Comparison of ENCODE assay signal across 10 cellular contexts in genomic region chr20:48831702-48832422, GRCh38. TPM values are rescaled to one million over a fixed set of nuclear protein-coding genes. Genes with fewer than 3 reads are reported as not detected.
DNase-seq lines count a peak whose midpoint lies in the region; ATAC-seq and TF ChIP-seq lines count a peak whose summit lies in the region.
"Had no signal": no experiment of that assay in that cellular context is flagged by ENCODE, and none has a peak within 500 bp of the region (broad histone marks: within the 10 kb centered on the region; RNA-seq: fewer than 3 reads in every experiment).

No MANE protein-coding gene starts in this region.

- WGBS in prostate gland: 48% methylated on average over 7 of the region's 7 CpGs

- in situ Hi-C loops in gastrocnemius medialis (cut with MboI; ENCODE audit: low sequenced_read_pairs in 4 of 4): no loop called here

- POLR2A ChIA-PET in RWPE1 (lab: Yijun Ruan, JAX; ENCODE audit: low non-redundant PET): no interaction called here

- H3K4me3 ChIP-seq in gastrocnemius medialis (no peak overlapping the region), prostate gland (no peak overlapping the region)

- H3K27ac ChIP-seq in RWPE1 (no peak overlapping the region), gastrocnemius medialis (peak overlapping the region; percentile 13 to 58 (median 53)), prostate gland (no peak overlapping the region)

- no peak for TF ChIP-seq POLR2A in gastrocnemius medialis (IDR thresholded peaks at IDR 0.05)
- no peak for TF ChIP-seq POLR2A in prostate gland (IDR thresholded peaks at IDR 0.05)

- H3K36me3 ChIP-seq in gastrocnemius medialis (no peaks in the 10 kb centered on the region), prostate gland (no peaks in the 10 kb centered on the region)

- H3K4me1 ChIP-seq in gastrocnemius medialis (peaks cover 0 to 17% of the 10 kb centered on the region in 2 donors), prostate gland (replicated peaks) (no peaks in the 10 kb centered on the region)

- no peak for TF ChIP-seq CTCF in RWPE1 (conservative IDR thresholded peaks at IDR 0.05; ENCODE audit: low read depth)
- no peak for TF ChIP-seq CTCF in gastrocnemius medialis (IDR thresholded peaks at IDR 0.05 in 4 of 5, conservative IDR thresholded peaks at IDR 0.05 in 1 of 5)
- TF ChIP-seq CTCF in prostate gland (IDR thresholded peaks at IDR 0.05): no peak

- DNase-seq in GM03348 (ENCODE audit: low spot score) (peak; percentile 67), RWPE1 (ENCODE audit: low spot score) (peak; percentile 73), fibroblast of the conjunctiva (ENCODE audit: low read depth) (peak; percentile 62), gastrocnemius medialis (peak in 1 of 2 donors; percentile 32), prostate gland (ENCODE audit: low spot score) (no peak)
- no peak for DNase-seq in stimulated activated naive CD4-positive, alpha-beta T cell (lab: John Stamatoyannopoulos, UW)
- DNase-seq: NCI-H1048; stimulated activated CD8-positive, alpha-beta memory T cell treated with anti-CD3 and anti-CD28 coated beads, Interleukin-4, amount 100 ng/mL, for 48 hours had no signal

- CTCF ChIA-PET in RWPE1 (lab: Yijun Ruan, JAX): interaction anchor here (0.5 to 1.4 kb wide), 4 partner anchors 62 to 387 kb away, joined by 3 to 8 read pairs (median 4); partner anchors contain the start of gene DDX27

- no peak for ATAC-seq in gastrocnemius medialis
- ATAC-seq in GM19397 (IDR thresholded peaks at IDR 0.05; ENCODE audit: unreplicated experiment): no peak
- ATAC-seq in HG03139 (IDR thresholded peaks at IDR 0.05; ENCODE audit: unreplicated experiment): no peak

- H3K27me3 ChIP-seq in gastrocnemius medialis (no peaks in the 10 kb centered on the region), prostate gland (replicated peaks; ENCODE audit: insufficient read depth) (no peaks in the 10 kb centered on the region)

- H3K9me3 ChIP-seq in gastrocnemius medialis (no peaks in the 10 kb centered on the region), prostate gland (no peaks in the 10 kb centered on the region)

- intact Hi-C loops in gastrocnemius medialis (cut with DNase I; ENCODE audit: low total_unique reads) (no loop called here), prostate gland (cut with DNase I) (no loop called here)

RNA-seq across cellular contexts. Expression of gene PREX1, which starts 4.1 kb away (rescaled TPM):
- total RNA-seq in gastrocnemius medialis (10 to 100 TPM in 1 of 4 donors, 1 to 10 TPM in 3; 7.5 to 10.9 (median 9.1) TPM), prostate gland (10 to 100 TPM in 1 of 2 donors, 1 to 10 TPM in 1; 7.4 to 37.9 TPM)

Comparison
In these comparisons a context has a peak if more than half of its experiments do, and no peak if none do; other contexts are left out.
1. DNase-seq: peak in GM03348 (single experiment), RWPE1 (single experiment) and fibroblast of the conjunctiva (single experiment); none in stimulated activated naive CD4-positive, alpha-beta T cell (0 of 6) and prostate gland (single experiment).
2. H3K27ac ChIP-seq: peak in gastrocnemius medialis (4 of 4); none in RWPE1 (single experiment) and prostate gland (0 of 2).